Comparison of ENCODE assay signal across 21 cellular contexts in genomic region chr10:77228559-77228958, GRCh38.
DNase-seq lines count a peak whose midpoint lies in the region; TF ChIP-seq lines count a peak whose summit lies in the region.
"Had no signal": no experiment of that assay in that cellular context is flagged by ENCODE, and none has a peak within 500 bp of the region (broad histone marks: within the 10 kb centered on the region; RNA-seq: fewer than 3 reads in every experiment).

No MANE protein-coding gene starts in this region.

- H3K27ac ChIP-seq in esophagus muscularis mucosa (replicated peaks in 1 of 4) (peak overlapping the region in 3 of 4 donors; percentile 1 to 43 (median 26)), caudate nucleus (ENCODE audit: low read depth, low read length) (no peak overlapping the region)
- H3K27ac ChIP-seq: ascending aorta, BLaER1, dorsolateral prefrontal cortex had no signal

- WGBS in esophagus muscularis mucosa, result 70% methylated on average over 5 of the region's 5 CpGs

- H3K4me1 ChIP-seq in esophagus muscularis mucosa, result peaks cover 0 to 41% (median 28%) of the 10 kb centered on the region in 4 donors
- H3K4me1 ChIP-seq: Caco-2 had no signal

- intact Hi-C loops in esophagus muscularis mucosa (cut with DNase I), result no loop called here

- H3K27me3 ChIP-seq in esophagus muscularis mucosa, result no peaks in the 10 kb centered on the region
- H3K27me3 ChIP-seq: ascending aorta, BLaER1, dorsolateral prefrontal cortex had no signal

- TF ChIP-seq EP300 in esophagus muscularis mucosa (IDR thresholded peaks at IDR 0.05), result no peak

- DNase-seq in NCI-H2196 (lab: John Stamatoyannopoulos, UW; ENCODE audit: unreplicated experiment) (peak; percentile 19), NCI-H2196 treated with DMSO at 0.1 percent for 48 hours (lab: John Stamatoyannopoulos, UW; ENCODE audit: unreplicated experiment) (no peak), NCI-H345 treated with DMSO at 0.1 percent for 48 hours (lab: John Stamatoyannopoulos, UW; ENCODE audit: unreplicated experiment) (peak; percentile 68), esophagus muscularis mucosa (ENCODE audit: extremely low spot score) (no peak), NCI-H2171 treated with DMSO at 0.1 percent for 48 hours (lab: John Stamatoyannopoulos, UW) (no peak), NOMO-1 treated with dmso at 0.1 percent for 144 hours (lab: John Stamatoyannopoulos, UW; ENCODE audit: unreplicated experiment) (no peak), caudate nucleus (lab: John Stamatoyannopoulos, UW) (no peak)
- DNase-seq: ACHN; activated CD4-positive, alpha-beta memory T cell treated with anti-CD3 and anti-CD28 coated beads, Interleukin-2, amount 10 ng/mL, durations not matched to agents 7 days and 5 days; activated naive CD8-positive, alpha-beta T cell treated with anti-CD3 and anti-CD28 coated beads for 36 hours; Caco-2; dorsolateral prefrontal cortex; Karpas-422; MV-4-11; NCI-H2227 treated with DMSO at 0.1 percent for 48 hours; NK-92 treated with Interleukin-12 subunit alpha and Interleukin-12 subunit beta, amount 100 ng/mL, for 24 hours; SIG-M5; SW 1271; T1000 had no signal

- no peaks in the 10 kb centered on the region for H3K36me3 ChIP-seq in esophagus muscularis mucosa
- H3K36me3 ChIP-seq: ascending aorta, BLaER1 had no signal

- no peak overlapping the region for H3K4me3 ChIP-seq in esophagus muscularis mucosa
- H3K4me3 ChIP-seq: ascending aorta, BLaER1, dorsolateral prefrontal cortex had no signal

- TF ChIP-seq POLR2A in esophagus muscularis mucosa (IDR thresholded peaks at IDR 0.05; ENCODE audit: low read depth), result no peak

- no peak for TF ChIP-seq CTCF in esophagus muscularis mucosa (IDR thresholded peaks at IDR 0.05)

- no peaks in the 10 kb centered on the region for H3K9me3 ChIP-seq in esophagus muscularis mucosa
- H3K9me3 ChIP-seq: ascending aorta, BLaER1, Caco-2 had no signal

Comparison
In these comparisons a context has a peak if more than half of its experiments do, and no peak if none do; other contexts are left out.
1. DNase-seq: peak in NCI-H2196 (single experiment) and NCI-H345 treated with DMSO at 0.1 percent for 48 hours (single experiment); none in NCI-H2196 treated with DMSO at 0.1 percent for 48 hours (single experiment), esophagus muscularis mucosa (single experiment), NCI-H2171 treated with DMSO at 0.1 percent for 48 hours (single experiment), NOMO-1 treated with dmso at 0.1 percent for 144 hours (single experiment) and caudate nucleus (0 of 61).